Comparison of ENCODE assay signal across 18 cellular contexts in genomic region chr5:82359286-82359685, GRCh38.
A peak's percentile ranks its signal among the peaks of the same experiment; 100 is the strongest.
DNase-seq lines count a peak whose midpoint lies in the region; ATAC-seq and TF ChIP-seq lines count a peak whose summit lies in the region.
"Had no signal": no experiment of that assay in that cellular context is flagged by ENCODE, and none has a peak within 500 bp of the region (broad histone marks: within the 10 kb centered on the region; RNA-seq: fewer than 3 reads in every experiment).

No MANE protein-coding gene starts in this region.

- 32 to 49% (median 37%) methylated on average over 4 of the region's 4 CpGs for WGBS in adrenal gland, 4 donors

- peaks cover 13% of the 10 kb centered on the region for H3K27me3 Mint-ChIP-seq in nephron progenitor cell (ENCODE audit: low read depth, poor library complexity)
- no peaks in the 10 kb centered on the region for H3K27me3 Mint-ChIP-seq in Calu3 (ENCODE audit: unreplicated experiment)

- no peak for DNase-seq in DND-41
- peak in 2 of 7 donors; percentile 10 to 34 for DNase-seq in adrenal gland
- peak; percentile 39 for DNase-seq in fibroblast of gingiva (ENCODE audit: low read depth)
- DNase-seq in nephron progenitor cell: no peak
- no peak for DNase-seq in Calu3
- no peak for DNase-seq in HuH-7 (ENCODE audit: low spot score)
- DNase-seq: activated naive CD4-positive, alpha-beta T cell treated with anti-CD3 and anti-CD28 coated beads, Interleukin-2, amount 50 U/mL, for 16 hours; activated T-cell treated with anti-CD3 and anti-CD28 coated beads, Interleukin-2, amount 50 U/mL, for 4 hours; COR-L47; H9; NCI-H1436; NCI-H2171 treated with DMSO at 0.1 percent for 48 hours; stimulated activated CD4-positive, alpha-beta T cell treated with anti-CD3 and anti-CD28 coated beads, Interleukin-4, amount 100 ng/mL, for 4 hours; stomach; upper lobe of right lung had no signal

- H3K4me2 ChIP-seq in DND-41 (ENCODE audit: insufficient read depth, low read length): peak overlapping the region; percentile 2; the same call in 1 of the 2 replicates

- H3K4me1 ChIP-seq in DND-41 (ENCODE audit: insufficient read depth, low read length) (peaks cover 74% of the 10 kb centered on the region), adrenal gland (replicated peaks in 1 of 2) (peaks cover 11 to 32% of the 10 kb centered on the region in 2 donors)

- H3K36me3 ChIP-seq in DND-41 (ENCODE audit: insufficient read depth, low read length) (peaks cover 32% of the 10 kb centered on the region; the same call in 1 of the 2 replicates), adrenal gland (replicated peaks in 1 of 2) (no peaks in the 10 kb centered on the region)
- H3K36me3 ChIP-seq: neutrophil, stomach, upper lobe of right lung had no signal

- no peak for TF ChIP-seq CTCF in DND-41 (IDR thresholded peaks at IDR 0.05; ENCODE audit: borderline replicate concordance, extremely low read depth, low read length, poor library complexity, severe bottlenecking)
- TF ChIP-seq CTCF in adrenal gland (IDR thresholded peaks at IDR 0.05): no peak
- no peak for TF ChIP-seq CTCF in nephron progenitor cell (IDR thresholded peaks at IDR 0.05)
- TF ChIP-seq CTCF in Calu3 (IDR thresholded peaks at IDR 0.05; ENCODE audit: unreplicated experiment): no peak

- H3K36me3 Mint-ChIP-seq in nephron progenitor cell (ENCODE audit: low read depth) (no peaks in the 10 kb centered on the region), Calu3 (ENCODE audit: insufficient read depth, unreplicated experiment) (peaks cover 5% of the 10 kb centered on the region)

- no peak for TF ChIP-seq POLR2A in adrenal gland (IDR thresholded peaks at IDR 0.05)

- H3K9me3 ChIP-seq in DND-41 (ENCODE audit: insufficient read depth, low read length, severe bottlenecking) (no peaks in the 10 kb centered on the region), adrenal gland (replicated peaks in 1 of 3) (no peaks in the 10 kb centered on the region)
- H3K9me3 ChIP-seq: neutrophil, stomach, upper lobe of right lung had no signal

- H3K4me3 Mint-ChIP-seq in nephron progenitor cell: no peak overlapping the region
- H3K4me3 Mint-ChIP-seq in Calu3 (ENCODE audit: low read depth, unreplicated experiment): no peak overlapping the region
- H3K4me3 Mint-ChIP-seq: activated T-cell treated with anti-CD3 and anti-CD28 coated beads, Interleukin-2, amount 50 U/mL, for 4 hours; H9 had no signal

- BruUV-seq in Calu3 (replicated peaks; lab: Mats Ljungman, UMichigan): no TSS peak

- no peak overlapping the region for H3K9ac ChIP-seq in DND-41 (ENCODE audit: low read depth, low read length)

- CTCF ChIA-PET in Calu3 (lab: Charles Lee): interaction anchor here (0.6 kb wide), 1 partner anchor 1183 kb away, joined by 3 read pairs; no protein-coding TSS in a partner anchor

- ATAC-seq in DND-41 (ENCODE audit: insufficient read depth, low read depth) (no peak), GM19351 (IDR thresholded peaks at IDR 0.05; ENCODE audit: unreplicated experiment) (no peak), GM18858 (IDR thresholded peaks at IDR 0.05; ENCODE audit: unreplicated experiment) (no peak)
- ATAC-seq: activated T-cell treated with anti-CD3 and anti-CD28 coated beads, Interleukin-2, amount 50 U/mL, for 4 hours; upper lobe of right lung had no signal

- intact Hi-C loops in adrenal gland (cut with DNase I) (loop anchor here in 1 of 2 donors (10.0 kb wide), 3 partner anchors 286 to 1206 kb away; no protein-coding TSS in a partner anchor), Calu3 (cut with micrococcal nuclease; ENCODE audit: unreplicated experiment) (loop anchor here (10.0 kb wide), 3 partner anchors 376 to 736 kb away; no protein-coding TSS in a partner anchor)

- H3K4me1 Mint-ChIP-seq in nephron progenitor cell: peaks cover 66% of the 10 kb centered on the region
- H3K4me1 Mint-ChIP-seq in Calu3 (ENCODE audit: low read depth, unreplicated experiment): peaks cover 21% of the 10 kb centered on the region

- H3K79me2 ChIP-seq in DND-41 (ENCODE audit: insufficient read depth, low read length): peaks cover 25% of the 10 kb centered on the region

- H3K27me3 ChIP-seq in DND-41 (ENCODE audit: insufficient read depth, low read length, poor library complexity): no peaks in the 10 kb centered on the region
- no peaks in the 10 kb centered on the region for H3K27me3 ChIP-seq in adrenal gland
- H3K27me3 ChIP-seq: neutrophil, stomach, upper lobe of right lung had no signal

- no peak overlapping the region for H2AFZ ChIP-seq in DND-41 (ENCODE audit: low read depth, low read length)

- H3K9me3 Mint-ChIP-seq in nephron progenitor cell: no peaks in the 10 kb centered on the region
- H3K9me3 Mint-ChIP-seq in Calu3 (ENCODE audit: low read depth, unreplicated experiment): no peaks in the 10 kb centered on the region
- H3K9me3 Mint-ChIP-seq: activated T-cell treated with anti-CD3 and anti-CD28 coated beads, Interleukin-2, amount 50 U/mL, for 4 hours; H9 had no signal

- H3K27ac ChIP-seq in DND-41 (ENCODE audit: low read length) (peak overlapping the region; percentile 88), adrenal gland (peak overlapping the region in 3 of 5 donors; percentile 11 to 30 (median 24))
- H3K27ac ChIP-seq: neutrophil, stomach, upper lobe of right lung had no signal

- H3K27ac Mint-ChIP-seq in nephron progenitor cell (peak overlapping the region; percentile 65), Calu3 (ENCODE audit: unreplicated experiment) (no peak overlapping the region)
- H3K27ac Mint-ChIP-seq: H9 had no signal

- no peaks in the 10 kb centered on the region for H4K20me1 ChIP-seq in DND-41 (ENCODE audit: insufficient read depth, low read length)

- H3K4me3 ChIP-seq in DND-41 (ENCODE audit: low read depth in 1 of 2, low read length in 2 of 2): no peak overlapping the region
- no peak overlapping the region for H3K4me3 ChIP-seq in adrenal gland
- H3K4me3 ChIP-seq: stomach, upper lobe of right lung had no signal
